In the genomic region with DNA sequence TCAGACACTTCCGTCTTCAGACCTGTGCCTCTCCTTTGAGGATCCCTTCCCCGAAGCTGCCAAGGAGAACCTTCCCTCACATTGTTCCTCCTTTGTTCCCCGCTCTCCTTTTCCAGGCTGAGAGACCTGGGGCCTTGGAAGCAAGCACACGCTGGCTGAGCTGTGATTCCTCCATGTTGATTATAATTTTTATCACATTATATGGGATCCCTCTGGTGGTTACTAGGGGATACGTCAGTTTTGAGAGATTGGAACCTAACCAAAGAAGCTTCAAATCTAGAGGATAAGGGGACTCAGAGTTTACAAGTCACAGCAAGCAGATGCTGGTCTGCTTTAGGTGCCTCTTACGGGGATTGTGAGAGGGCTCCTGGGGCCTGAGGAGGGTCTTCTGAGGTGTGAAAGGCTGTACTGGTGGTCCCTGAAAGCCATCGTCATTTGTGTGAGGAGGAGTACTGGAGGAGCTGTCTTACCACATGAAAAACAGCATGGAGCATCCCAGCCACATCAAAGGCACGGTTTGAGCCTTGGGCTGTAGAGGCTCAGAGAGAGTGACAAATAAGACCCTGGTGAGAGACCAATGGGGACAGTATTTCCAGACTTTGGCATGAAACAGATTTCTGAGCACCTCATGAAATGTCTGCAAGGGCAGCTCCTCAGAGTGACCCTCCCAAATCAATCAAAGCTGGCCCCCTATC, we compare ENCODE assay signal across 9 cellular contexts.
A peak's percentile ranks its signal among the peaks of the same experiment; 100 is the strongest.
DNase-seq lines count a peak whose midpoint lies in the region; ATAC-seq and TF ChIP-seq lines count a peak whose summit lies in the region.
"Had no signal": no experiment of that assay in that cellular context is flagged by ENCODE, and none has a peak within 500 bp of the region (broad histone marks: within the 10 kb centered on the region; RNA-seq: fewer than 3 reads in every experiment).

No MANE protein-coding gene starts in this region.

- TF ChIP-seq CTCF in retinal pigment epithelial cell (conservative IDR thresholded peaks at IDR 0.05; ENCODE audit: low read depth, low read length), result peak; percentile 53

- H3K4me3 ChIP-seq in retinal pigment epithelial cell (ENCODE audit: low read length), result no peak overlapping the region
- H3K4me3 ChIP-seq: pancreas had no signal

- DNase-seq in NCI-H1436 (lab: John Stamatoyannopoulos, UW) (peak; percentile 4), NCI-H1436 treated with DMSO at 0.1 percent for 48 hours (lab: John Stamatoyannopoulos, UW) (no peak), NCI-H226 (peak; percentile 11), retinal pigment epithelial cell (ENCODE audit: low read depth) (no peak), NCI-H187 (lab: John Stamatoyannopoulos, UW) (no peak)
- DNase-seq in activated CD8-positive, alpha-beta memory T cell treated with anti-CD3 and anti-CD28 coated beads, Interleukin-2, amount 50 U/mL, for 48 hours, result no peak
- DNase-seq: pancreas had no signal

- ATAC-seq in esophagus mucosa (peak; percentile 57), GM21447 (IDR thresholded peaks at IDR 0.05; ENCODE audit: unreplicated experiment) (no peak)

Comparison
In these comparisons a context has a peak if more than half of its experiments do, and no peak if none do; other contexts are left out.
1. DNase-seq: peak in NCI-H1436 (single experiment) and NCI-H226 (single experiment); none in NCI-H1436 treated with DMSO at 0.1 percent for 48 hours (single experiment), retinal pigment epithelial cell (single experiment), activated CD8-positive, alpha-beta memory T cell treated with anti-CD3 and anti-CD28 coated beads, Interleukin-2, amount 50 U/mL, for 48 hours (single experiment) and NCI-H187 (0 of 2).